12 cellular contexts compared by ENCODE assay signal in the genomic region with DNA sequence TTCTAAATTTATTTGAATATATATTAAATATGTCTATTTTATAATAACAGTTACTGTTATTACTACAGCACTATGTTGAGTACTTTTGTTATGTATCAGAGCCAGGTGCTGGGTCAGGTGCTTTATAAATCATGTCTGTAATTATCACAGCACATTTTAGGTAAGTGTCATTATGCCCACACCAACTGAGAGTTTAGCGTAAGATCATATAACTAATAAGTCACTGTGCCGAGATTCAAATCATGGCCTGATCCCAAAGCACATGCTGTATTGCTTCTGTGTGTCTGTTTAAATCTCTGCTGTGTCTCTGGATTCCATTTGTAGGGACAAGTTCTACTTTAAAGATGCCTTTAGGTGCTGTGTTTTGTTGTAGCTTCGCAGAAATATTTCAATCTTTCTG. TPM values are rescaled to one million over a fixed set of nuclear protein-coding genes. Genes with fewer than 3 reads are reported as not detected.
DNase-seq lines count a peak whose midpoint lies in the region; ATAC-seq, FAIRE-seq and TF ChIP-seq lines count a peak whose summit lies in the region.
"Had no signal": no experiment of that assay in that cellular context is flagged by ENCODE, and none has a peak within 500 bp of the region (broad histone marks: within the 10 kb centered on the region; RNA-seq: fewer than 3 reads in every experiment).

No MANE protein-coding gene starts in this region.

- H3K4me1 ChIP-seq in upper lobe of right lung (peaks cover 11% of the 10 kb centered on the region), small intestine (ENCODE audit: control insufficient read depth in 2 of 2, insufficient read depth in 1 of 2, low read depth in 1 of 2, low read length in 1 of 2) (peaks cover 0 to 3% of the 10 kb centered on the region in 2 donors)

- H3K4me3 Mint-ChIP-seq in activated naive CD8-positive, alpha-beta T cell treated with anti-CD3 and anti-CD28 coated beads, Interleukin-2, amount 10 ng/mL, durations not matched to agents 7 days and 5 days: peak overlapping the region; percentile 31
- no peak overlapping the region for H3K4me3 Mint-ChIP-seq in activated naive CD8-positive, alpha-beta T cell treated with anti-CD3 and anti-CD28 coated beads for 36 hours

- TF ChIP-seq CTCF in upper lobe of right lung (IDR thresholded peaks at IDR 0.05): no peak

- no peak overlapping the region for H3K27ac Mint-ChIP-seq in activated naive CD8-positive, alpha-beta T cell treated with anti-CD3 and anti-CD28 coated beads, Interleukin-2, amount 10 ng/mL, durations not matched to agents 7 days and 5 days
- no peak overlapping the region for H3K27ac Mint-ChIP-seq in activated naive CD8-positive, alpha-beta T cell treated with anti-CD3 and anti-CD28 coated beads for 36 hours

- 0 out of 2 replicates have a peak overlapping the region, but pooled peaks have one; percentile 42 for H3K4me3 ChIP-seq in SK-N-MC
- H3K4me3 ChIP-seq in upper lobe of right lung: peak overlapping the region; percentile 85
- no peak overlapping the region for H3K4me3 ChIP-seq in small intestine (ENCODE audit: low read depth in 1 of 2, low read length in 2 of 2)

- H3K36me3 ChIP-seq in SK-N-MC (ENCODE audit: insufficient read depth, low read length) (no peaks in the 10 kb centered on the region), upper lobe of right lung (no peaks in the 10 kb centered on the region), small intestine (ENCODE audit: control insufficient read depth in 2 of 2, insufficient read depth in 2 of 2, low read length in 2 of 2) (no peaks in the 10 kb centered on the region)

- H3K9me3 Mint-ChIP-seq in activated naive CD8-positive, alpha-beta T cell treated with anti-CD3 and anti-CD28 coated beads, Interleukin-2, amount 10 ng/mL, durations not matched to agents 7 days and 5 days: no peaks in the 10 kb centered on the region
- no peaks in the 10 kb centered on the region for H3K9me3 Mint-ChIP-seq in activated naive CD8-positive, alpha-beta T cell treated with anti-CD3 and anti-CD28 coated beads for 36 hours

- H3K36me3 Mint-ChIP-seq in activated naive CD8-positive, alpha-beta T cell treated with anti-CD3 and anti-CD28 coated beads, Interleukin-2, amount 10 ng/mL, durations not matched to agents 7 days and 5 days: peaks cover 4% of the 10 kb centered on the region
- no peaks in the 10 kb centered on the region for H3K36me3 Mint-ChIP-seq in activated naive CD8-positive, alpha-beta T cell treated with anti-CD3 and anti-CD28 coated beads for 36 hours

- 74 to 78% (median 74%) methylated on average over 3 of the region's 3 CpGs for WGBS in small intestine, 3 donors

- peaks cover 14% of the 10 kb centered on the region for H3K27me3 Mint-ChIP-seq in activated naive CD8-positive, alpha-beta T cell treated with anti-CD3 and anti-CD28 coated beads, Interleukin-2, amount 10 ng/mL, durations not matched to agents 7 days and 5 days
- H3K27me3 Mint-ChIP-seq in activated naive CD8-positive, alpha-beta T cell treated with anti-CD3 and anti-CD28 coated beads for 36 hours: peaks cover 29% of the 10 kb centered on the region

- POLR2A ChIA-PET in activated naive CD8-positive, alpha-beta T cell treated with anti-CD3 and anti-CD28 coated beads, Interleukin-2, amount 10 ng/mL, durations not matched to agents 7 days and 5 days (lab: Charles Lee): no interaction called here

- peaks cover 12% of the 10 kb centered on the region for H3K4me1 Mint-ChIP-seq in activated naive CD8-positive, alpha-beta T cell treated with anti-CD3 and anti-CD28 coated beads, Interleukin-2, amount 10 ng/mL, durations not matched to agents 7 days and 5 days
- peaks cover 9% of the 10 kb centered on the region for H3K4me1 Mint-ChIP-seq in activated naive CD8-positive, alpha-beta T cell treated with anti-CD3 and anti-CD28 coated beads for 36 hours

- FAIRE-seq in small intestine (lab: Jason Lieb, UNC): no peak

- H3K9ac ChIP-seq in SK-N-MC (ENCODE audit: insufficient read length): no peak overlapping the region

- H3K27me3 ChIP-seq in upper lobe of right lung (no peaks in the 10 kb centered on the region), small intestine (ENCODE audit: control insufficient read depth in 2 of 2, insufficient read depth in 2 of 2, low read length in 2 of 2) (no peaks in the 10 kb centered on the region)

- intact Hi-C loops in upper lobe of right lung (cut with DNase I): no loop called here

- DNase-seq in activated naive CD8-positive, alpha-beta T cell treated with anti-CD3 and anti-CD28 coated beads, Interleukin-2, amount 10 ng/mL, durations not matched to agents 7 days and 5 days: no peak
- no peak for DNase-seq in activated naive CD8-positive, alpha-beta T cell treated with anti-CD3 and anti-CD28 coated beads for 36 hours
- no peak for DNase-seq in SK-N-MC (ENCODE audit: low read depth, low spot score)
- DNase-seq in inferior parietal cortex (ENCODE audit: extremely low spot score): peak; percentile 34
- no peak for DNase-seq in upper lobe of right lung
- no peak for DNase-seq in 8988T
- DNase-seq in small intestine: no peak
- DNase-seq: activated CD8-positive, alpha-beta memory T cell treated with anti-CD3 and anti-CD28 coated beads for 24 hours; kidney; NCI-H187 treated with DMSO at 0.1 percent for 48 hours had no signal

- ATAC-seq in activated naive CD8-positive, alpha-beta T cell treated with anti-CD3 and anti-CD28 coated beads, Interleukin-2, amount 10 ng/mL, durations not matched to agents 7 days and 5 days (ENCODE audit: low read depth): no peak
- ATAC-seq in upper lobe of right lung: no peak
- no peak for ATAC-seq in GM19397 (IDR thresholded peaks at IDR 0.05; ENCODE audit: unreplicated experiment)

- H3K27ac ChIP-seq in SK-N-MC (no peak overlapping the region), upper lobe of right lung (no peak overlapping the region), small intestine (ENCODE audit: low read depth in 1 of 2, low read length in 1 of 2) (no peak overlapping the region)

- H3K9me3 ChIP-seq in SK-N-MC (ENCODE audit: low read depth, low read length): no peaks in the 10 kb centered on the region
- H3K9me3 ChIP-seq in upper lobe of right lung: no peaks in the 10 kb centered on the region
- no peaks in the 10 kb centered on the region for H3K9me3 ChIP-seq in small intestine (ENCODE audit: control insufficient read depth, low read depth)

RNA-seq across cellular contexts. Expression of a gene that starts 1.9 kb away (rescaled TPM):
- total RNA-seq in activated naive CD8-positive, alpha-beta T cell treated with anti-CD3 and anti-CD28 coated beads, Interleukin-2, amount 10 ng/mL, durations not matched to agents 7 days and 5 days: 10 to 100 TPM; 27.9 to 34.2 TPM
- total RNA-seq in activated naive CD8-positive, alpha-beta T cell treated with anti-CD3 and anti-CD28 coated beads for 36 hours: 1 to 10 TPM; 4.8 to 6.3 TPM
- total RNA-seq in upper lobe of right lung: 17.2 TPM
- 10 to 100 TPM in 1 of 3 donors, 1 to 10 TPM in 2; 4.1 to 21.5 (median 6.9) TPM for polyA plus RNA-seq in small intestine

RNA-seq across cellular contexts. Expression of a gene that starts 21.8 kb away (rescaled TPM):
- total RNA-seq in activated naive CD8-positive, alpha-beta T cell treated with anti-CD3 and anti-CD28 coated beads, Interleukin-2, amount 10 ng/mL, durations not matched to agents 7 days and 5 days: not detected
- not detected for total RNA-seq in activated naive CD8-positive, alpha-beta T cell treated with anti-CD3 and anti-CD28 coated beads for 36 hours
- total RNA-seq in upper lobe of right lung: 0.67 TPM
- under 1 TPM in 1 of 3 donors, not detected in 2; 0.22 TPM for polyA plus RNA-seq in small intestine
- total RNA-seq: kidney, pulmonary artery endothelial cell had no signal

Comparison
In these comparisons a context has a peak if more than half of its experiments do, and no peak if none do; other contexts are left out.
1. H3K4me3 ChIP-seq: peak in SK-N-MC (single experiment) and upper lobe of right lung (single experiment); none in small intestine (0 of 2).